ENCODE assay signal across 1 cellular context in the genomic region with DNA sequence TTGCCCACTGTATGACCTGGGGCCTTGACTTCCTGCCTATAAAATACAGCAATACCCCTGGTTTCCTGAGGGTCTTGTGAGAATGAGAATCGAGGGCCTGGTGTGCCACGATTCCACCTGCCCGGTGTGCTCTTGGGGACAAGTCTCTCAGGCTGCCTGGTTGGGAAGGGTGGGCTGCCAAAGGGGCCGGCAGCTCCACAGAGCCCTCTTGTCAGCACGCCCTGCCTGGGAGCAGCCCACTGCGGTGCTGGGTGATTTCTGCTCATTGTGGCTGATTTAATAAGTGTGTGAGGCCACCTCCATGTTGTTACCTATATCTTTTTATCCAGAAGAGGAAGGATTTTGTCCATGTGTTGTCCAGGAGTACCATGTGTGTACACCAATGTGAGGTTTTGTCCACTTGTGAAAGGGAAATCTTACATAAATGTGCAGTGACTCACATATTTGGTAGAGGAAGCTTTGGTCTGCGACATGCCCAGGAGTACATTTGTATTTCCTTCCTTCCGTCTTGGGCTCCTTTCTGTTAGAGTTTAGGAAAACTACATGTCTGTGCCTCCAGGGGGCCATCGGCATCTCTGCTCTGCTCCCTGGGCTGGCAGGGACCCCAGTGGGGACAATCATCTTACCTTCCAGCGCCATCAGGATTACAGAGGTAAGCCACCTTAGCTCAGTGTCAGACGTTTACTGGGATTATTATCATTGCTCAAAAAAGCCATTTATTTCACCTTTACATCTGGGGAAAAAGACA.
TF ChIP-seq lines count a peak whose summit lies in the region.

No MANE protein-coding gene starts in this region.

TF ChIP-seq in WTC11, 78 proteins besides CTCF, POLR2A, EP300 and RAD21 (continued from another document):
- no peak for TF ChIP-seq FOXP4 (CRISPR knock-in tag; IDR thresholded peaks at IDR 0.05)
- TF ChIP-seq OVOL2 (CRISPR knock-in tag; IDR thresholded peaks at IDR 0.05; ENCODE audit: borderline replicate concordance) = no peak
- TF ChIP-seq, protein P1, sequence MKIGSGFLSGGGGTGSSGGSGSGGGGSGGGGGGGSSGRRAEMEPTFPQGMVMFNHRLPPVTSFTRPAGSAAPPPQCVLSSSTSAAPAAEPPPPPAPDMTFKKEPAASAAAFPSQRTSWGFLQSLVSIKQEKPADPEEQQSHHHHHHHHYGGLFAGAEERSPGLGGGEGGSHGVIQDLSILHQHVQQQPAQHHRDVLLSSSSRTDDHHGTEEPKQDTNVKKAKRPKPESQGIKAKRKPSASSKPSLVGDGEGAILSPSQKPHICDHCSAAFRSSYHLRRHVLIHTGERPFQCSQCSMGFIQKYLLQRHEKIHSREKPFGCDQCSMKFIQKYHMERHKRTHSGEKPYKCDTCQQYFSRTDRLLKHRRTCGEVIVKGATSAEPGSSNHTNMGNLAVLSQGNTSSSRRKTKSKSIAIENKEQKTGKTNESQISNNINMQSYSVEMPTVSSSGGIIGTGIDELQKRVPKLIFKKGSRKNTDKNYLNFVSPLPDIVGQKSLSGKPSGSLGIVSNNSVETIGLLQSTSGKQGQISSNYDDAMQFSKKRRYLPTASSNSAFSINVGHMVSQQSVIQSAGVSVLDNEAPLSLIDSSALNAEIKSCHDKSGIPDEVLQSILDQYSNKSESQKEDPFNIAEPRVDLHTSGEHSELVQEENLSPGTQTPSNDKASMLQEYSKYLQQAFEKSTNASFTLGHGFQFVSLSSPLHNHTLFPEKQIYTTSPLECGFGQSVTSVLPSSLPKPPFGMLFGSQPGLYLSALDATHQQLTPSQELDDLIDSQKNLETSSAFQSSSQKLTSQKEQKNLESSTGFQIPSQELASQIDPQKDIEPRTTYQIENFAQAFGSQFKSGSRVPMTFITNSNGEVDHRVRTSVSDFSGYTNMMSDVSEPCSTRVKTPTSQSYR (CRISPR knock-in tag; IDR thresholded peaks at IDR 0.05) = no peak
- no peak for TF ChIP-seq MAX (CRISPR knock-in tag; IDR thresholded peaks at IDR 0.05)
- no peak for TF ChIP-seq PRDM15 (CRISPR knock-in tag; IDR thresholded peaks at IDR 0.05)
